Comparison of ENCODE assay signal across 10 cellular contexts in the genomic region with DNA sequence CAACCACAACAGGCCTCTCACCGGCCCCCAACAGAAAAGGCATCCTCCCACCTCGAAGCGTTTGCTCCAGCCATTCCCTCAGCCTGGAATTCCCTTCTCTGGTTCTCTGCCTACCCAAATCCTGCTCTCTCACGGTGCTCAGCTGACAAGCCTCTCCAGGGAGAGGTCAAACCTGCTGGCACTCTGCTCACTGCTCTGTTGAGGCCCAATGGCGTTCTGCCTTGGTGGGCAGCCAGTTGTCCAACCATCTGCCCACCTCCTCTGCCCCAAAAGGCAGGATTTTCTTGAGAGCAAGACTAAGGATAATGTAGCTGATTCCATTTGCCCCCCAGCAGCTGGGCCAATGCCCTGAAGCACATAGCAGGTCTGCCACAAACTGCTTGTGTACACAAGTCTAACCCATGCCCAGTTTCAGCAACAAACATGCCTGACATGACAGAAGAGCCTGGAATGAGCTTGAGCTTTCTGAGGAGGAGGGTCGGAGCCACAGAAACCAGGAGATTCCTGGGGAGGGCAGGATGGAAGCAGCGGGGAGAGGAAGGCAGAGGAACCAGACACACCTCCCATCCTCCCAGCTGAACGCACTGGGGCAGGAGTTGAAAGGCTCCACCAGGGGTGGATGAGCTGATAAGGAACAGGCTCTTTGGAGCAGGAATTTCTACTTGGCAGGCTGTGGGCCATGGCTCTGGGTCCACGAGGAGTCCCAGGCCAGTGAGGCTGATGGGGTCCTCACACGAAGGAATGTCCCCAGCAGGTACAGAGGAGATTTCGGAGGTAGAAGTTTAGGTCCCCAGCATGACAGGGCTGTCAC. TPM values are rescaled to one million over a fixed set of nuclear protein-coding genes. Genes with fewer than 3 reads are reported as not detected.
DNase-seq lines count a peak whose midpoint lies in the region; ATAC-seq and TF ChIP-seq lines count a peak whose summit lies in the region.
"Had no signal": no experiment of that assay in that cellular context is flagged by ENCODE, and none has a peak within 500 bp of the region (broad histone marks: within the 10 kb centered on the region; RNA-seq: fewer than 3 reads in every experiment).

No MANE protein-coding gene starts in this region.

- no peak for ATAC-seq in psoas muscle
- no peak for ATAC-seq in SK-N-SH treated with all-trans-retinoic acid at 6 μM for 48 hours
- ATAC-seq: PC-3 had no signal

- no peaks in the 10 kb centered on the region for H3K9me2 ChIP-seq in OCI-LY7 (ENCODE audit: insufficient read depth, low read length)

- H3K79me2 ChIP-seq in OCI-LY7 (ENCODE audit: insufficient read depth, low read depth, low read length): peaks cover 43% of the 10 kb centered on the region

- CTCF ChIA-PET in OCI-LY7 (lab: Charles Lee; ENCODE audit: unreplicated experiment): interaction anchor here (0.6 to 0.9 kb wide), 2 partner anchors 107 to 211 kb away, joined by 3 to 4 read pairs; no protein-coding TSS in a partner anchor

- peak; percentile 3 for TF ChIP-seq CTCF in GM12864 (IDR thresholded peaks at IDR 0.05; ENCODE audit: low read depth, low read length, missing control alignments)
- TF ChIP-seq CTCF in OCI-LY7 (conservative IDR thresholded peaks at IDR 0.05; ENCODE audit: low read length): no peak
- no peak for TF ChIP-seq CTCF in endothelial cell (IDR thresholded peaks at IDR 0.05; ENCODE audit: unreplicated experiment)
- no peak for TF ChIP-seq CTCF in psoas muscle (IDR thresholded peaks at IDR 0.05)

- peak overlapping the region; percentile 92 for H3K4me2 ChIP-seq in OCI-LY7 (ENCODE audit: low read length)

- H3K27me3 ChIP-seq in psoas muscle (ENCODE audit: insufficient read depth in 3 of 3, low read length in 2 of 3): peaks cover 0 to 10% (median 1%) of the 10 kb centered on the region in 3 donors

- H3K4me3 Mint-ChIP-seq in endothelial cell (ENCODE audit: unreplicated experiment): peak overlapping the region; percentile 15

- peaks cover 58% of the 10 kb centered on the region for H3K4me1 Mint-ChIP-seq in endothelial cell (ENCODE audit: unreplicated experiment)

- H3K4me1 ChIP-seq in OCI-LY7 (ENCODE audit: insufficient read depth, low read length, poor library complexity, severe bottlenecking) (peaks cover 64% of the 10 kb centered on the region), psoas muscle (peaks cover 13% of the 10 kb centered on the region)

- 63 to 68% (median 64%) methylated on average over 11 of the region's 11 CpGs for WGBS in psoas muscle, 3 donors

- peaks cover 22% of the 10 kb centered on the region for H3K36me3 Mint-ChIP-seq in endothelial cell (ENCODE audit: low read depth, unreplicated experiment)

- no TSS peak for BruUV-seq in OCI-LY7 (replicated peaks; lab: Mats Ljungman, UMichigan)

- peaks cover 16% of the 10 kb centered on the region for H3K27me3 Mint-ChIP-seq in endothelial cell (ENCODE audit: unreplicated experiment)

- H3K9me3 Mint-ChIP-seq in endothelial cell (ENCODE audit: unreplicated experiment): no peaks in the 10 kb centered on the region

- DNase-seq in GM12864 (ENCODE audit: low read depth): no peak
- DNase-seq in OCI-LY7 (ENCODE audit: low spot score): no peak
- DNase-seq in endothelial cell (ENCODE audit: low spot score): no peak
- DNase-seq in psoas muscle: no peak
- no peak for DNase-seq in NCI-H748 treated with DMSO at 0.1 percent for 48 hours (lab: John Stamatoyannopoulos, UW)
- no peak for DNase-seq in activated gamma-delta T cell (lab: John Stamatoyannopoulos, UW)
- DNase-seq in NCI-H128 (lab: John Stamatoyannopoulos, UW; ENCODE audit: unreplicated experiment): no peak
- DNase-seq: GM23248, PC-3 had no signal

- H2AFZ ChIP-seq in OCI-LY7 (ENCODE audit: low read length): no peak overlapping the region
- H2AFZ ChIP-seq: GM23248 had no signal

- intact Hi-C loops in OCI-LY7 (cut with micrococcal nuclease; ENCODE audit: unreplicated experiment): no loop called here
- intact Hi-C loops in psoas muscle (cut with DNase I): no loop called here

- H3K36me3 ChIP-seq in OCI-LY7 (ENCODE audit: insufficient read depth, low read length) (peaks cover 28% of the 10 kb centered on the region), psoas muscle (ENCODE audit: insufficient read depth in 1 of 2, low read depth in 1 of 2) (no peaks in the 10 kb centered on the region)

- peak overlapping the region; percentile 76 for H3K4me3 ChIP-seq in GM12864 (ENCODE audit: low read depth, low read length)
- H3K4me3 ChIP-seq in OCI-LY7 (ENCODE audit: low read depth, low read length, poor library complexity, severe bottlenecking): peak overlapping the region; percentile 75
- peak overlapping the region; percentile 48 for H3K4me3 ChIP-seq in psoas muscle
- H3K4me3 ChIP-seq: GM23248 had no signal

- POLR2A ChIA-PET in OCI-LY7 (lab: Charles Lee): interaction anchor here (0.6 to 1.5 kb wide), 3 partner anchors 15 to 261 kb away, joined by 5 to 6 read pairs (median 5); a partner anchor contains a TSS

- 0 out of 2 replicates have a peak, but pooled peaks cover 6% of the 10 kb centered on the region for H4K20me1 ChIP-seq in OCI-LY7 (ENCODE audit: insufficient read depth, low read length)

- no peaks in the 10 kb centered on the region for H3K9me3 ChIP-seq in OCI-LY7 (ENCODE audit: low read length)
- no peaks in the 10 kb centered on the region for H3K9me3 ChIP-seq in psoas muscle

- H3K27ac Mint-ChIP-seq in endothelial cell (ENCODE audit: unreplicated experiment): peak overlapping the region; percentile 86

- H3K27ac ChIP-seq in OCI-LY7 (ENCODE audit: low read depth, low read length, poor library complexity, severe bottlenecking): peak overlapping the region; percentile 68
- H3K27ac ChIP-seq in psoas muscle: no peak overlapping the region
- H3K27ac ChIP-seq: GM23248 had no signal

TF ChIP-seq in SK-N-SH treated with all-trans-retinoic acid at 6 μM for 48 hours, 23 proteins besides CTCF, POLR2A, EP300 and RAD21 (continues in another document):
- no peak for TF ChIP-seq ARNTL (CRISPR knock-in tag; IDR thresholded peaks at IDR 0.05; ENCODE audit: borderline replicate concordance, low read depth)
- TF ChIP-seq, protein P1, sequence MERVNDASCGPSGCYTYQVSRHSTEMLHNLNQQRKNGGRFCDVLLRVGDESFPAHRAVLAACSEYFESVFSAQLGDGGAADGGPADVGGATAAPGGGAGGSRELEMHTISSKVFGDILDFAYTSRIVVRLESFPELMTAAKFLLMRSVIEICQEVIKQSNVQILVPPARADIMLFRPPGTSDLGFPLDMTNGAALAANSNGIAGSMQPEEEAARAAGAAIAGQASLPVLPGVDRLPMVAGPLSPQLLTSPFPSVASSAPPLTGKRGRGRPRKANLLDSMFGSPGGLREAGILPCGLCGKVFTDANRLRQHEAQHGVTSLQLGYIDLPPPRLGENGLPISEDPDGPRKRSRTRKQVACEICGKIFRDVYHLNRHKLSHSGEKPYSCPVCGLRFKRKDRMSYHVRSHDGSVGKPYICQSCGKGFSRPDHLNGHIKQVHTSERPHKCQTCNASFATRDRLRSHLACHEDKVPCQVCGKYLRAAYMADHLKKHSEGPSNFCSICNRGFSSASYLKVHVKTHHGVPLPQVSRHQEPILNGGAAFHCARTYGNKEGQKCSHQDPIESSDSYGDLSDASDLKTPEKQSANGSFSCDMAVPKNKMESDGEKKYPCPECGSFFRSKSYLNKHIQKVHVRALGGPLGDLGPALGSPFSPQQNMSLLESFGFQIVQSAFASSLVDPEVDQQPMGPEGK (CRISPR knock-in tag; IDR thresholded peaks at IDR 0.05; ENCODE audit: borderline replicate concordance): no peak
- no peak for TF ChIP-seq CSDC2 (CRISPR knock-in tag; IDR thresholded peaks at IDR 0.05)
- TF ChIP-seq GLIS3 (CRISPR knock-in tag; IDR thresholded peaks at IDR 0.05): no peak
- no peak for TF ChIP-seq RARB (CRISPR knock-in tag; IDR thresholded peaks at IDR 0.05)
- no peak for TF ChIP-seq BACH2 (CRISPR knock-in tag; IDR thresholded peaks at IDR 0.05; ENCODE audit: borderline replicate concordance)
- TF ChIP-seq, protein P2, sequence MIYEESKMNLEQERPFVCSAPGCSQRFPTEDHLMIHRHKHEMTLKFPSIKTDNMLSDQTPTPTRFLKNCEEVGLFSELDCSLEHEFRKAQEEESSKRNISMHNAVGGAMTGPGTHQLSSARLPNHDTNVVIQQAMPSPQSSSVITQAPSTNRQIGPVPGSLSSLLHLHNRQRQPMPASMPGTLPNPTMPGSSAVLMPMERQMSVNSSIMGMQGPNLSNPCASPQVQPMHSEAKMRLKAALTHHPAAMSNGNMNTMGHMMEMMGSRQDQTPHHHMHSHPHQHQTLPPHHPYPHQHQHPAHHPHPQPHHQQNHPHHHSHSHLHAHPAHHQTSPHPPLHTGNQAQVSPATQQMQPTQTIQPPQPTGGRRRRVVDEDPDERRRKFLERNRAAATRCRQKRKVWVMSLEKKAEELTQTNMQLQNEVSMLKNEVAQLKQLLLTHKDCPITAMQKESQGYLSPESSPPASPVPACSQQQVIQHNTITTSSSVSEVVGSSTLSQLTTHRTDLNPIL (CRISPR knock-in tag; IDR thresholded peaks at IDR 0.05; ENCODE audit: low read depth): no peak
- TF ChIP-seq ZNF70 (CRISPR knock-in tag; IDR thresholded peaks at IDR 0.05): no peak
- TF ChIP-seq, protein P3, sequence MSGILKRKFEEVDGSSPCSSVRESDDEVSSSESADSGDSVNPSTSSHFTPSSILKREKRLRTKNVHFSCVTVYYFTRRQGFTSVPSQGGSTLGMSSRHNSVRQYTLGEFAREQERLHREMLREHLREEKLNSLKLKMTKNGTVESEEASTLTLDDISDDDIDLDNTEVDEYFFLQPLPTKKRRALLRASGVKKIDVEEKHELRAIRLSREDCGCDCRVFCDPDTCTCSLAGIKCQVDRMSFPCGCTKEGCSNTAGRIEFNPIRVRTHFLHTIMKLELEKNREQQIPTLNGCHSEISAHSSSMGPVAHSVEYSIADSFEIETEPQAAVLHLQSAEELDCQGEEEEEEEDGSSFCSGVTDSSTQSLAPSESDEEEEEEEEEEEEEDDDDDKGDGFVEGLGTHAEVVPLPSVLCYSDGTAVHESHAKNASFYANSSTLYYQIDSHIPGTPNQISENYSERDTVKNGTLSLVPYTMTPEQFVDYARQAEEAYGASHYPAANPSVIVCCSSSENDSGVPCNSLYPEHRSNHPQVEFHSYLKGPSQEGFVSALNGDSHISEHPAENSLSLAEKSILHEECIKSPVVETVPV (CRISPR knock-in tag; IDR thresholded peaks at IDR 0.05): no peak
- TF ChIP-seq ZNF565 (CRISPR knock-in tag; conservative IDR thresholded peaks at IDR 0.05; ENCODE audit: low read depth): no peak
- no peak for TF ChIP-seq TOX (CRISPR knock-in tag; IDR thresholded peaks at IDR 0.05; ENCODE audit: borderline replicate concordance)
- no peak for TF ChIP-seq ZC3H10 (CRISPR knock-in tag; IDR thresholded peaks at IDR 0.05)
- TF ChIP-seq OSR1 (CRISPR knock-in tag; IDR thresholded peaks at IDR 0.05): no peak
- no peak for TF ChIP-seq ESRRG (CRISPR knock-in tag; IDR thresholded peaks at IDR 0.05)

RNA-seq across cellular contexts. Expression of a gene that starts 23.9 kb away (rescaled TPM):
- total RNA-seq in OCI-LY7 (2014; rRNA removed; shearing (Covaris generic)): 55.5 and 66.1 TPM in 2 replicates
- total RNA-seq in OCI-LY7 (2022): 56.8 and 62.7 TPM in 2 replicates
- 155 TPM for total RNA-seq in endothelial cell (ENCODE audit: unreplicated experiment)
- 1 to 10 TPM; 4.8 to 8.1 (median 6.7) TPM for total RNA-seq in psoas muscle
- 1 to 10 TPM; 3.4 to 8.9 (median 3.5) TPM for polyA plus RNA-seq in psoas muscle

Comparison
In these comparisons a context has a peak if more than half of its experiments do, and no peak if none do; other contexts are left out.
1. RNA of a gene that starts 23.9 kb away (total RNA-seq): 155 TPM in endothelial cell (single experiment) and 55.5 to 66.1 TPM in OCI-LY7; 4.8 to 8.1 TPM in psoas muscle; every median in the first group is over 4 times any median in the second.
2. Peak in every context shown above with its lines, with median percentiles within 50 percentile points of each other: H3K4me3 ChIP-seq.